ENCODE assay signal across 8 cellular contexts in the genomic region with DNA sequence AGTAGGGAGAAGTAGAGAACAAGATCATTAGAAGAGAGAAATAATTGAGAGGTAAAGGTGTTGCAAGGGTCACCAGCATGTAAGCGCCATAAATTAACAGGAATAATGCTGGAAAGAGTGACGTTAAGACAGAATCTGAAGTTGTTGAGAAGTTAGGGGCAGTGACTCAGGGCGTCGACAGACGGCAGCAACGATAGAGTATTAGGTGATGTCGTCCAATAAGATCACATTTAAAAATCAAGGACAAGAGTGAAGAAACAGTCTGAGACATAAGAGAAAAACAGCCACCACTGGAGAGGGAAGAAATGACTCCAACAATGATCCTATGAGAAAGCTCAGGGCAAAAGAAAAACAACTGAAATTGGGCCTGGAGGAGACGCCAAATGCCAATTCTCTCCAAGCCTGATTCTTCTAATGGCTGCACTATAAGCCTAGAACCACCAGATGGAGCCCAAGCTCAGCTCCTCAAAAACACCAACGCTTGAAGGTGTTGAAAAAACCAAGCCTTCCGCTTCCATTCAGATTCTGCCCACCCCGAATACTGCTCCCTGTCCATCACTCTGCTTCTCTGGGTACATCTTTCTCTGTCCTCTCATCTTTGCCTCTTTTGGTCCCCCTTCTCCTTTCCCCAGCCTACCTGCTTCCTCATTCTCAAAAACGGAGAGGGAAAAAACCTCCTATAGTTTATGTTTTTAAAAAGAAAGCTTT.
DNase-seq lines count a peak whose midpoint lies in the region; ATAC-seq and TF ChIP-seq lines count a peak whose summit lies in the region.

No MANE protein-coding gene starts in this region.

- H3K27ac ChIP-seq in dorsolateral prefrontal cortex (peak overlapping the region in 22 of 59 donors; percentile 3 to 69 (median 44)), lower lobe of right lung (no peak overlapping the region)

- H3K36me3 ChIP-seq in H7 (replicated peaks; ENCODE audit: control insufficient read depth, insufficient read depth, low read length): peaks cover 2% of the 10 kb centered on the region
- peaks cover 8% of the 10 kb centered on the region for H3K36me3 ChIP-seq in lower lobe of right lung

- TF ChIP-seq CTCF in dorsolateral prefrontal cortex (IDR thresholded peaks at IDR 0.05 in 54 of 56, conservative IDR thresholded peaks at IDR 0.05 in 2 of 56; ENCODE audit: low read depth in 1 of 56, partially characterized antibody in 56 of 56) (peak; percentile 85 to 99 (median 96)), lower lobe of right lung (IDR thresholded peaks at IDR 0.05) (peak; percentile 88)

- peak; percentile 79 to 84 for ATAC-seq in lower lobe of right lung

- no peaks in the 10 kb centered on the region for H3K9me3 ChIP-seq in lower lobe of right lung

- intact Hi-C loops in dorsolateral prefrontal cortex (cut with DNase I) (loop anchor here (1.0 to 5.0 kb wide), 2 partner anchors 86 to 439 kb away; no protein-coding TSS in a partner anchor), lower lobe of right lung (cut with DNase I) (loop anchor here (5.0 kb wide), 1 partner anchor 84 kb away; no protein-coding TSS in a partner anchor), posterior vena cava (cut with DNase I) (loop anchor here in 1 of 2 donors (2.0 to 10.0 kb wide), 2 partner anchors 84 to 176 kb away; no protein-coding TSS in a partner anchor)

- H3K4me1 ChIP-seq in lower lobe of right lung: peaks cover 51% of the 10 kb centered on the region

- H3K27me3 ChIP-seq in H7 (ENCODE audit: control insufficient read depth, insufficient read depth, low read length): no peaks in the 10 kb centered on the region
- no peaks in the 10 kb centered on the region for H3K27me3 ChIP-seq in dorsolateral prefrontal cortex
- no peaks in the 10 kb centered on the region for H3K27me3 ChIP-seq in lower lobe of right lung (ENCODE audit: low read depth)

- DNase-seq in Ammon's horn (ENCODE audit: low spot score): peak; percentile 80
- peak; percentile 71 for DNase-seq in H7
- peak; percentile 76 for DNase-seq in NCI-H69 (lab: John Stamatoyannopoulos, UW)
- peak; percentile 52 to 57 for DNase-seq in activated CD4-positive, alpha-beta T cell treated with anti-CD3 and anti-CD28 coated beads, Interleukin-2, amount 50 U/mL, for 4 hours
- peak in 8 of 10 donors; percentile 43 to 72 (median 52) for DNase-seq in dorsolateral prefrontal cortex
- DNase-seq in lower lobe of right lung: no peak
- peak; percentile 51 for DNase-seq in stimulated activated CD8-positive, alpha-beta memory T cell treated with anti-CD3 and anti-CD28 coated beads, Interleukin-12 subunit alpha, Interleukin-12 subunit beta, amount 100 ng/mL, for 1 hour (ENCODE audit: low read depth)
- DNase-seq in posterior vena cava (ENCODE audit: low spot score): no peak

- H3K4me3 ChIP-seq in H7 (ENCODE audit: insufficient read depth, low read depth, low read length) (no peak overlapping the region), dorsolateral prefrontal cortex (peak overlapping the region in 12 of 59 donors; percentile 7 to 32 (median 19)), lower lobe of right lung (no peak overlapping the region)

Comparison
In these comparisons a context has a peak if more than half of its experiments do, and no peak if none do; other contexts are left out.
1. DNase-seq: peak in Ammon's horn (single experiment), H7 (single experiment), NCI-H69 (single experiment), activated CD4-positive, alpha-beta T cell treated with anti-CD3 and anti-CD28 coated beads, Interleukin-2, amount 50 U/mL, for 4 hours (2 of 2), dorsolateral prefrontal cortex (8 of 10) and stimulated activated CD8-positive, alpha-beta memory T cell treated with anti-CD3 and anti-CD28 coated beads, Interleukin-12 subunit alpha, Interleukin-12 subunit beta, amount 100 ng/mL, for 1 hour (single experiment); none in lower lobe of right lung (single experiment) and posterior vena cava (single experiment).